9 cellular contexts compared by ENCODE assay signal in the genomic region with DNA sequence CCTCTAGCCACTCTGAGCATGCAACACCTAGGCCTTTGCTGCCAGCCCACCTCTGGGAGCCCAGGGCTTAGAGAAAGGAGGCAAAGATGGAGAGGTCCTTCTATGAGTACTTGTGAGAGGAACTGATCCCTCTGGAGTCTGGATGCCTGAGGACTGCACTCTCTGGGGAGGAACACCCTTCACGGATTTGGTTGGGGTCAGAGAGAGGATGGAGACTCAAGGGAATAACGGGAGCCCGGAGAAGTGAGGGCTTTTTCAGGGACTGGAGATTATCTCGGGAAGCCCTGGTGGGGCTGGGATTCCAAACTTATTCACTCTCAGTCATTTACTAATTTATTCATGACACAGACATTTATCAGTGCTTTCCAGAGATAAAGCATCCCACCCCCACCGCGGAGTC. TPM values are rescaled to one million over a fixed set of nuclear protein-coding genes. Genes with fewer than 3 reads are reported as not detected.
DNase-seq lines count a peak whose midpoint lies in the region; ATAC-seq, FAIRE-seq and TF ChIP-seq lines count a peak whose summit lies in the region.
"Had no signal": no experiment of that assay in that cellular context is flagged by ENCODE, and none has a peak within 500 bp of the region (broad histone marks: within the 10 kb centered on the region; RNA-seq: fewer than 3 reads in every experiment).

No MANE protein-coding gene starts in this region.

- H3K27ac ChIP-seq in A549 (peak overlapping the region; percentile 90 to 99; a peak in 5 of 6 replicates), HUES64 (ENCODE audit: low read depth, low read length) (no peak overlapping the region), caudate nucleus (ENCODE audit: low read depth, low read length) (peak overlapping the region; percentile 64)

- no peak for FAIRE-seq in A549 (lab: Jason Lieb, UNC)

- peaks cover 12 to 25% (median 19%) of the 10 kb centered on the region in 3 donors for H3K4me1 Mint-ChIP-seq in naive B cell

- CTCF ChIA-PET in A549 (lab: Yijun Ruan, JAX), result interaction anchor here (0.6 to 3.7 kb wide), 34 partner anchors 8 to 271 kb away, joined by 3 to 33 read pairs (median 4); partner anchors contain the start of genes CATSPER4, CEP85, CNKSR1 and DHDDS

- no peak overlapping the region for H3K9ac ChIP-seq in HUES64 (ENCODE audit: low read depth, low read length)

- ATAC-seq in A549, result no peak
- ATAC-seq in naive B cell (ENCODE audit: low read depth in 2 of 2), result no peak
- ATAC-seq in HG03135 (IDR thresholded peaks at IDR 0.05; ENCODE audit: unreplicated experiment), result no peak
- no peak for ATAC-seq in GM19467 (IDR thresholded peaks at IDR 0.05; ENCODE audit: unreplicated experiment)
- ATAC-seq in GM19328 (IDR thresholded peaks at IDR 0.05; ENCODE audit: unreplicated experiment), result no peak

- no peaks in the 10 kb centered on the region for H3K9me3 Mint-ChIP-seq in naive B cell

- H3K4me1 ChIP-seq in A549 (peaks cover 10% of the 10 kb centered on the region; the same call in 2 of the 3 replicates), HUES64 (ENCODE audit: insufficient read depth, low read length) (peaks cover 23% of the 10 kb centered on the region)

- no peak for TF ChIP-seq EP300 in A549 (IDR thresholded peaks at IDR 0.05)

- POLR2A ChIA-PET in A549 (lab: Yijun Ruan, JAX), result interaction anchor here (0.5 to 1.6 kb wide), 3 partner anchors 58 to 264 kb away, joined by 6 to 15 read pairs (median 8); partner anchors contain the start of genes CEP85 and PDIK1L

- peaks cover 0 to 11% (median 0%) of the 10 kb centered on the region in 3 donors for H3K27me3 Mint-ChIP-seq in naive B cell

- 79% methylated on average over 6 of the region's 6 CpGs for WGBS in A549 (ENCODE audit: missing lambda C conversion rate)
- 75% methylated on average over 6 of the region's 6 CpGs for whole genome bisulfite sequencing in HUES64

- H3K27ac Mint-ChIP-seq in naive B cell, result peak overlapping the region in 5 of 6 donors; percentile 26 to 95 (median 91)

- H3K4me3 ChIP-seq in A549, result peak overlapping the region; percentile 95; the same call in 2 of the 3 replicates
- H3K4me3 ChIP-seq in HUES64 (ENCODE audit: low read length), result peak overlapping the region; percentile 85

- TF ChIP-seq CTCF in A549 (IDR thresholded peaks at IDR 0.05), result no peak

- H3K9me3 ChIP-seq in A549, result no peaks in the 10 kb centered on the region
- no peaks in the 10 kb centered on the region for H3K9me3 ChIP-seq in HUES64 (ENCODE audit: insufficient read depth, low read depth, low read length)

- H3K36me3 Mint-ChIP-seq in naive B cell, result no peaks in the 10 kb centered on the region

- DNase-seq in A549 (ENCODE audit: low read depth in 1 of 2, low spot score in 1 of 2) (no peak), caudate nucleus (lab: John Stamatoyannopoulos, UW) (no peak), naive B cell (no peak), mesenteric fat pad (ENCODE audit: low spot score) (no peak)

- H3K4me3 Mint-ChIP-seq in naive B cell, result peak overlapping the region; percentile 79 to 95 (median 91)

- peak overlapping the region; percentile 87 for H3K4me2 ChIP-seq in A549

- peaks cover 25% of the 10 kb centered on the region for H3K27me3 ChIP-seq in HUES64 (ENCODE audit: insufficient read depth, low read length)

- TF ChIP-seq POLR2A in A549 (IDR thresholded peaks at IDR 0.05; ENCODE audit: low read length), result no peak

- peaks cover 5% of the 10 kb centered on the region for H3K36me3 ChIP-seq in HUES64 (ENCODE audit: insufficient read depth, low read length)

- no peak for TF ChIP-seq RAD21 in A549 (conservative IDR thresholded peaks at IDR 0.05 in 1 of 2, IDR thresholded peaks at IDR 0.05 in 1 of 2)

TF ChIP-seq in A549, 52 proteins besides CTCF, POLR2A, EP300 and RAD21 (continues in another document):
- TF ChIP-seq RFX5 (IDR thresholded peaks at IDR 0.05) (no peak), REST (IDR thresholded peaks at IDR 0.05) (no peak), ZC3H11A (IDR thresholded peaks at IDR 0.05) (no peak)
- TF ChIP-seq, protein P1, sequence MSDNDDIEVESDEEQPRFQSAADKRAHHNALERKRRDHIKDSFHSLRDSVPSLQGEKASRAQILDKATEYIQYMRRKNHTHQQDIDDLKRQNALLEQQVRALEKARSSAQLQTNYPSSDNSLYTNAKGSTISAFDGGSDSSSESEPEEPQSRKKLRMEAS (IDR thresholded peaks at IDR 0.05), result no peak

RNA-seq across cellular contexts. Expression of gene C1orf232, which starts 0.4 kb away (rescaled TPM):
- polyA plus RNA-seq in A549 (2011; rRNA removed) (not detected in 2 replicates), A549 (2017; fragmentation: RNase III; extraction: RNeasy Plus Mini Kit Qiagen cat#74134 plus additional on column Dnase treatment) (not detected in 3 replicates), naive B cell (ENCODE audit: low read depth in 6 of 6) (not detected)
- not detected in 2 replicates for polyA plus RNA-seq in A549 (2012; cell fraction: cytosol; rRNA removed)
- polyA plus RNA-seq in A549 (2012; cell fraction: nucleus; rRNA removed), result not detected in 2 replicates
- polyA minus RNA-seq in A549 (2011; rRNA and poly(A)+ RNA removed), result not detected in 2 replicates
- not detected for polyA plus RNA-seq in HUES64 (2013, experiment 1 of 2)
- not detected for polyA plus RNA-seq in HUES64 (2013, experiment 2 of 2)
- not detected for total RNA-seq in mesenteric fat pad
- total RNA-seq: lower leg skin had no signal

RNA-seq across cellular contexts. Expression of gene ZNF593, which starts 0.5 kb away (rescaled TPM):
- 25.6 and 27.2 TPM in 2 replicates for polyA plus RNA-seq in A549 (2011; rRNA removed)
- polyA plus RNA-seq in A549 (2012; cell fraction: cytosol; rRNA removed), result 119 and 130 TPM in 2 replicates
- 77.8 and 94.1 TPM in 2 replicates for polyA plus RNA-seq in A549 (2012; cell fraction: nucleus; rRNA removed)
- polyA plus RNA-seq in A549 (2017; fragmentation: RNase III; extraction: RNeasy Plus Mini Kit Qiagen cat#74134 plus additional on column Dnase treatment), result 40.5 to 45.4 TPM (median 43.7 TPM) in 3 replicates
- polyA minus RNA-seq in A549 (2011; rRNA and poly(A)+ RNA removed), result 12.3 and 20.9 TPM in 2 replicates
- polyA plus RNA-seq in HUES64 (2013, experiment 1 of 2), result 31.0 TPM
- polyA plus RNA-seq in HUES64 (2013, experiment 2 of 2), result 30.1 TPM
- polyA plus RNA-seq in naive B cell (ENCODE audit: low read depth in 6 of 6), result 10 to 100 TPM; 33.3 to 52.3 (median 36.1) TPM
- total RNA-seq in mesenteric fat pad, result 32.7 TPM

RNA-seq across cellular contexts. Expression of gene ZNF593OS, which starts 2.4 kb away (rescaled TPM):
- not detected in 2 replicates for polyA plus RNA-seq in A549 (2011; rRNA removed)
- polyA plus RNA-seq in A549 (2012; cell fraction: cytosol; rRNA removed), result 0.05 TPM in 1 of 2 replicates, not detected in the other
- not detected in 2 replicates for polyA plus RNA-seq in A549 (2012; cell fraction: nucleus; rRNA removed)
- polyA plus RNA-seq in A549 (2017; fragmentation: RNase III; extraction: RNeasy Plus Mini Kit Qiagen cat#74134 plus additional on column Dnase treatment), result not detected in 3 replicates
- not detected in 2 replicates for polyA minus RNA-seq in A549 (2011; rRNA and poly(A)+ RNA removed)
- polyA plus RNA-seq in HUES64 (2013, experiment 1 of 2), result not detected
- polyA plus RNA-seq in HUES64 (2013, experiment 2 of 2), result not detected
- polyA plus RNA-seq in naive B cell (ENCODE audit: low read depth in 6 of 6), result 1 to 10 TPM in 5 of 6 donors, under 1 TPM in 1; 0.96 to 3.5 (median 1.9) TPM
- not detected for total RNA-seq in mesenteric fat pad
- total RNA-seq: lower leg skin had no signal

RNA-seq across cellular contexts. Expression of gene CNKSR1, which starts 8.1 kb away (rescaled TPM):
- polyA plus RNA-seq in A549 (2011; rRNA removed), result 0.32 and 0.60 TPM in 2 replicates
- polyA plus RNA-seq in A549 (2012; cell fraction: cytosol; rRNA removed), result 0.57 and 0.69 TPM in 2 replicates
- polyA plus RNA-seq in A549 (2012; cell fraction: nucleus; rRNA removed), result 3.3 and 4.7 TPM in 2 replicates
- 0.17 to 0.84 TPM (median 0.34 TPM) in 3 replicates for polyA plus RNA-seq in A549 (2017; fragmentation: RNase III; extraction: RNeasy Plus Mini Kit Qiagen cat#74134 plus additional on column Dnase treatment)
- 0.49 and 0.95 TPM in 2 replicates for polyA minus RNA-seq in A549 (2011; rRNA and poly(A)+ RNA removed)
- 4.5 TPM for polyA plus RNA-seq in HUES64 (2013, experiment 1 of 2)
- polyA plus RNA-seq in HUES64 (2013, experiment 2 of 2), result 6.7 TPM
- under 1 TPM in 3 of 6 donors, not detected in 3; 0.44 to 0.57 (median 0.49) TPM for polyA plus RNA-seq in naive B cell (ENCODE audit: low read depth in 6 of 6)
- 1.7 TPM for total RNA-seq in mesenteric fat pad

RNA-seq across cellular contexts. Expression of gene FAM110D, which starts 10.3 kb away (rescaled TPM):
- 0.03 and 0.04 TPM in 2 replicates for polyA plus RNA-seq in A549 (2011; rRNA removed)
- 0.05 TPM in 2 replicates for polyA plus RNA-seq in A549 (2012; cell fraction: cytosol; rRNA removed)
- 0.02 TPM in 1 of 2 replicates, not detected in the other for polyA plus RNA-seq in A549 (2012; cell fraction: nucleus; rRNA removed)
- 0.04 to 0.05 TPM (median 0.04 TPM) in 3 replicates for polyA plus RNA-seq in A549 (2017; fragmentation: RNase III; extraction: RNeasy Plus Mini Kit Qiagen cat#74134 plus additional on column Dnase treatment)
- not detected in 2 replicates for polyA minus RNA-seq in A549 (2011; rRNA and poly(A)+ RNA removed)
- 0.75 TPM for polyA plus RNA-seq in HUES64 (2013, experiment 1 of 2)
- 1.0 TPM for polyA plus RNA-seq in HUES64 (2013, experiment 2 of 2)
- polyA plus RNA-seq in naive B cell (ENCODE audit: low read depth in 6 of 6), result not detected
- 6.3 TPM for total RNA-seq in mesenteric fat pad
